Comparison of ENCODE assay signal across 18 cellular contexts in the genomic region with DNA sequence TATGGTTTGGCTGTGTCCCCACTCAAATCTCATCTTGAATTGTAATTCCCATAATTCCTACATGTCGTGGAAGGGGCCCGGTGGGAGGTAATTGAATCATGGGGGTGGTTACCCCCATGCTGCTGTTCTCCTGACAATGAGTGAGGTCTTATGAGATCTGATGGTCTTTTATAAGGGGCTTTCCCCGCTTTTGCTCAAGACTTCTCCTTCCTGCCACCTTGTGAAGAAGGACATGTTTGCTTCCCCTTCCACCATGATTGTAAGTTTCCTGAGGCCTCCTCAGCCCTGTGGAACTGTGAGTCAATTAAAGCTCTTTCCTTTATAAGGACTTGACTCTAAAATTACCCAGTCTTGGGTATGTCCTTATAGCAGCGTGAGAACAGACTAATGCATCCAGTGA. TPM values are rescaled to one million over a fixed set of nuclear protein-coding genes. Genes with fewer than 3 reads are reported as not detected.
"Had no signal": no experiment of that assay in that cellular context is flagged by ENCODE, and none has a peak within 500 bp of the region (broad histone marks: within the 10 kb centered on the region; RNA-seq: fewer than 3 reads in every experiment).

No MANE protein-coding gene starts in this region.

RNA-seq across cellular contexts. Expression of a gene that starts 1.8 kb away (rescaled TPM):
- total RNA-seq: lung microvascular endothelial cell, psoas muscle, tibial nerve had no signal

RNA-seq across cellular contexts. Expression of a gene that starts 2.8 kb away (rescaled TPM):
- total RNA-seq: naive thymus-derived CD8-positive, alpha-beta T cell; neural crest cell had no signal

RNA-seq across cellular contexts. Expression of a gene that starts 28.9 kb away (rescaled TPM):
- total RNA-seq: heart left ventricle; kidney; left ventricle myocardium inferior; lower leg skin; lung microvascular endothelial cell; mesenteric fat pad; mucosa of gallbladder; naive thymus-derived CD8-positive, alpha-beta T cell; neural crest cell; omental fat pad; pancreas; psoas muscle; sigmoid colon; spleen; temporal lobe; tibial nerve; ureter; uterus had no signal
